Comparison of ENCODE assay signal across 18 cellular contexts in the genomic region with DNA sequence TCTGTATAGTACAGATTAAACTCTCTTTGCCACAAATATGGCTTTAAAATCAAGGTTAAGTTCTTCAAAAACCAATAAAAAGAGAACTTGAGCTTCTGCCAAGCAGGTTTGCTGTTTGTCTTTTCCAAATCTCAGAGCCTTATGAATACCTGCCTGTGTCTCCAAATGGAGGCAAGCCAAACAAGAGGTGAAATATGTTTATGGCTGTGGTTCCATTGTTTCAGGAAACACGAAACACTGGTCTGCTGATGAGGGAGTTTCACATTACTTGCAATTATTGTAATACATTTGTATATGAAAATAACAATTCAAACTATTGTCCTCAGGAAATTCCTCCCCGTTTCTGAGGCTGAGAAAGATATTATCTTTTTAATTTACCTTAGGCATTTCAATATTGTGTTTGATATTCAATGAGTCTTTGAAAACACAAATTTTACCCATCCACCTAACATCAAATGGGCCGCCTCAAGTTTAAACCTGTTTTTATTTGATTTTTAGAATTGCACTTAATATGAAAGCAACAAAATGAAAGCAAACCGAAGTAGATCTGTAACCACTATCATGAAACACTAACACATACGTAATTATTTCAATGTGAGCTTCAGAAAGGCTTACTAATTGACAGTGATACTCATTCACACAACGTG.
A peak's percentile ranks its signal among the peaks of the same experiment; 100 is the strongest.
DNase-seq lines count a peak whose midpoint lies in the region; TF ChIP-seq lines count a peak whose summit lies in the region.
"Had no signal": no experiment of that assay in that cellular context is flagged by ENCODE, and none has a peak within 500 bp of the region (broad histone marks: within the 10 kb centered on the region; RNA-seq: fewer than 3 reads in every experiment).

No MANE protein-coding gene starts in this region.

- H3K4me3 ChIP-seq in suprapubic skin = peak overlapping the region; percentile 16

- no peak overlapping the region for H3K27ac Mint-ChIP-seq in type B pancreatic cell
- H3K27ac Mint-ChIP-seq: activated CD8-positive, alpha-beta memory T cell treated with anti-CD3 and anti-CD28 coated beads, Interleukin-2, amount 10 ng/mL, durations not matched to agents 7 days and 5 days; activated naive CD4-positive, alpha-beta T cell treated with anti-CD3 and anti-CD28 coated beads for 36 hours; memory B cell; stimulated activated effector memory CD8-positive, alpha-beta T cell treated with anti-CD3 and anti-CD28 coated beads, Interleukin-12 subunit alpha, Interleukin-12 subunit beta, amount 100 ng/mL, for 72 hours had no signal

- H3K4me1 Mint-ChIP-seq in type B pancreatic cell (ENCODE audit: unreplicated experiment) = peaks cover 5% of the 10 kb centered on the region
- H3K4me1 Mint-ChIP-seq: activated CD8-positive, alpha-beta memory T cell treated with anti-CD3 and anti-CD28 coated beads, Interleukin-2, amount 10 ng/mL, durations not matched to agents 7 days and 5 days; memory B cell; stimulated activated effector memory CD8-positive, alpha-beta T cell treated with anti-CD3 and anti-CD28 coated beads, Interleukin-12 subunit alpha, Interleukin-12 subunit beta, amount 100 ng/mL, for 72 hours had no signal

- peak overlapping the region; percentile 67 for H3K27ac ChIP-seq in suprapubic skin
- H3K27ac ChIP-seq: brain microvascular endothelial cell had no signal

- no peaks in the 10 kb centered on the region for H3K36me3 Mint-ChIP-seq in type B pancreatic cell
- H3K36me3 Mint-ChIP-seq: activated CD8-positive, alpha-beta memory T cell treated with anti-CD3 and anti-CD28 coated beads, Interleukin-2, amount 10 ng/mL, durations not matched to agents 7 days and 5 days; memory B cell; stimulated activated effector memory CD8-positive, alpha-beta T cell treated with anti-CD3 and anti-CD28 coated beads, Interleukin-12 subunit alpha, Interleukin-12 subunit beta, amount 100 ng/mL, for 72 hours; WTC11 had no signal

- H3K9me3 Mint-ChIP-seq in type B pancreatic cell = peaks cover 12% of the 10 kb centered on the region
- H3K9me3 Mint-ChIP-seq: activated naive CD4-positive, alpha-beta T cell treated with anti-CD3 and anti-CD28 coated beads for 36 hours had no signal

- no peaks in the 10 kb centered on the region for H3K27me3 Mint-ChIP-seq in type B pancreatic cell
- H3K27me3 Mint-ChIP-seq: activated CD8-positive, alpha-beta memory T cell treated with anti-CD3 and anti-CD28 coated beads, Interleukin-2, amount 10 ng/mL, durations not matched to agents 7 days and 5 days; memory B cell had no signal

- TF ChIP-seq CTCF in suprapubic skin (IDR thresholded peaks at IDR 0.05) (no peak), type B pancreatic cell (conservative IDR thresholded peaks at IDR 0.05) (no peak)

- no peak for TF ChIP-seq EP300 in suprapubic skin (IDR thresholded peaks at IDR 0.05)

- no peak for TF ChIP-seq POLR2A in suprapubic skin (IDR thresholded peaks at IDR 0.05)

- no peaks in the 10 kb centered on the region for H3K9me3 ChIP-seq in suprapubic skin

- WGBS in suprapubic skin = 39% methylated on average over 6 of the region's 6 CpGs

- no peak overlapping the region for H3K4me3 Mint-ChIP-seq in type B pancreatic cell
- H3K4me3 Mint-ChIP-seq: activated CD8-positive, alpha-beta memory T cell treated with anti-CD3 and anti-CD28 coated beads, Interleukin-2, amount 10 ng/mL, durations not matched to agents 7 days and 5 days; activated naive CD4-positive, alpha-beta T cell treated with anti-CD3 and anti-CD28 coated beads for 36 hours; memory B cell; stimulated activated effector memory CD8-positive, alpha-beta T cell treated with anti-CD3 and anti-CD28 coated beads, Interleukin-12 subunit alpha, Interleukin-12 subunit beta, amount 100 ng/mL, for 72 hours; WTC11 had no signal

- peaks cover 8% of the 10 kb centered on the region for H3K4me1 ChIP-seq in suprapubic skin

- H3K27me3 ChIP-seq in suprapubic skin = no peaks in the 10 kb centered on the region
- H3K27me3 ChIP-seq: brain microvascular endothelial cell had no signal

- peak; percentile 18 for DNase-seq in NCI-H2171 treated with DMSO at 0.1 percent for 48 hours (lab: John Stamatoyannopoulos, UW)
- DNase-seq in NCI-H2171 (lab: John Stamatoyannopoulos, UW) = no peak
- DNase-seq in NCI-H526 treated with DMSO at 0.1 percent for 48 hours (lab: John Stamatoyannopoulos, UW) = peak; percentile 86
- peak; percentile 21 to 76 for DNase-seq in dermis microvascular lymphatic vessel endothelial cell (ENCODE audit: low read depth in 2 of 2)
- DNase-seq in suprapubic skin (ENCODE audit: low spot score in 2 of 2) = no peak
- DNase-seq in type B pancreatic cell (ENCODE audit: extremely low spot score, unreplicated experiment) = no peak
- DNase-seq in NCI-H1694 treated with DMSO at 0.1 percent for 48 hours (lab: John Stamatoyannopoulos, UW) = no peak
- no peak for DNase-seq in NCI-H2227 treated with DMSO at 0.1 percent for 48 hours (lab: John Stamatoyannopoulos, UW)
- DNase-seq: activated CD8-positive, alpha-beta memory T cell treated with anti-CD3 and anti-CD28 coated beads, Interleukin-2, amount 10 ng/mL, durations not matched to agents 7 days and 5 days; activated naive CD4-positive, alpha-beta T cell treated with anti-CD3 and anti-CD28 coated beads for 36 hours; brain microvascular endothelial cell; H7; IMR-90; NCI-H187; stimulated activated CD4-positive, alpha-beta T cell treated with anti-CD3 and anti-CD28 coated beads, Interleukin-4, amount 100 ng/mL, for 4 hours had no signal

- no peaks in the 10 kb centered on the region for H3K36me3 ChIP-seq in suprapubic skin
- H3K36me3 ChIP-seq: brain microvascular endothelial cell had no signal

Comparison
In these comparisons a context has a peak if more than half of its experiments do, and no peak if none do; other contexts are left out.
1. DNase-seq: peak in NCI-H2171 treated with DMSO at 0.1 percent for 48 hours (single experiment), NCI-H526 treated with DMSO at 0.1 percent for 48 hours (single experiment) and dermis microvascular lymphatic vessel endothelial cell (2 of 2); none in NCI-H2171 (single experiment), suprapubic skin (0 of 2), type B pancreatic cell (single experiment), NCI-H1694 treated with DMSO at 0.1 percent for 48 hours (single experiment) and NCI-H2227 treated with DMSO at 0.1 percent for 48 hours (single experiment).